In genomic region chr7:3028071-3028766, GRCh38 we compare ENCODE assay signal across 8 cellular contexts. TPM values are rescaled to one million over a fixed set of nuclear protein-coding genes. Genes with fewer than 3 reads are reported as not detected.
DNase-seq lines count a peak whose midpoint lies in the region; ATAC-seq, FAIRE-seq and TF ChIP-seq lines count a peak whose summit lies in the region.

No MANE protein-coding gene starts in this region.

- WGBS in small intestine, 3 donors, result 31 to 41% (median 34%) methylated on average over 14 of the region's 14 CpGs

- peaks cover 0 to 2% of the 10 kb centered on the region in 2 donors for H3K27me3 ChIP-seq in small intestine (ENCODE audit: control insufficient read depth in 2 of 2, insufficient read depth in 2 of 2, low read length in 2 of 2)

- no peaks in the 10 kb centered on the region for H3K9me3 ChIP-seq in small intestine (ENCODE audit: control insufficient read depth, low read depth)

- H3K4me1 ChIP-seq in small intestine (ENCODE audit: control insufficient read depth in 2 of 2, insufficient read depth in 1 of 2, low read depth in 1 of 2, low read length in 1 of 2), result no peaks in the 10 kb centered on the region

- TF ChIP-seq CTCF in epithelial cell of esophagus (IDR thresholded peaks at IDR 0.05; ENCODE audit: insufficient read depth, low read depth, low read length, missing control alignments), result no peak

- DNase-seq in ELF-1 (ENCODE audit: low read depth, low spot score) (peak; percentile 44), epithelial cell of esophagus (ENCODE audit: low read depth) (peak; percentile 85), renal cortical epithelial cell (ENCODE audit: low read depth) (peak; percentile 87), HuH-7 (ENCODE audit: low spot score) (no peak), small intestine (no peak)
- peak; percentile 46 to 52 for DNase-seq in activated CD4-positive, alpha-beta T cell treated with anti-CD3 and anti-CD28 coated beads for 4 hours
- DNase-seq in effector CD4-positive, alpha-beta T cell, result no peak

- FAIRE-seq in small intestine (lab: Jason Lieb, UNC), result no peak

- no peak for ATAC-seq in GM21786 (IDR thresholded peaks at IDR 0.05; ENCODE audit: unreplicated experiment)

- H3K4me3 ChIP-seq in epithelial cell of esophagus (ENCODE audit: low read length) (peak overlapping the region; percentile 14), small intestine (ENCODE audit: low read depth in 1 of 2, low read length in 2 of 2) (no peak overlapping the region)

- H3K36me3 ChIP-seq in small intestine (ENCODE audit: control insufficient read depth in 2 of 2, insufficient read depth in 2 of 2, low read length in 2 of 2), result no peaks in the 10 kb centered on the region

- no peak overlapping the region for H3K27ac ChIP-seq in small intestine (ENCODE audit: low read depth in 1 of 2, low read length in 1 of 2)

RNA-seq across cellular contexts. Expression of gene CARD11, which starts 15.4 kb away (rescaled TPM):
- total RNA-seq in renal cortical epithelial cell, result 20.1 and 25.3 TPM in 2 replicates
- 1 to 10 TPM in 2 of 3 donors, under 1 TPM in 1; 0.67 to 4.1 (median 2.4) TPM for polyA plus RNA-seq in small intestine

Comparison
In these comparisons a context has a peak if more than half of its experiments do, and no peak if none do; other contexts are left out.
1. DNase-seq: peak in ELF-1 (single experiment), activated CD4-positive, alpha-beta T cell treated with anti-CD3 and anti-CD28 coated beads for 4 hours (2 of 2), epithelial cell of esophagus (single experiment) and renal cortical epithelial cell (single experiment); none in HuH-7 (single experiment), effector CD4-positive, alpha-beta T cell (single experiment) and small intestine (single experiment).